1 cellular context compared by ENCODE assay signal in the genomic region with DNA sequence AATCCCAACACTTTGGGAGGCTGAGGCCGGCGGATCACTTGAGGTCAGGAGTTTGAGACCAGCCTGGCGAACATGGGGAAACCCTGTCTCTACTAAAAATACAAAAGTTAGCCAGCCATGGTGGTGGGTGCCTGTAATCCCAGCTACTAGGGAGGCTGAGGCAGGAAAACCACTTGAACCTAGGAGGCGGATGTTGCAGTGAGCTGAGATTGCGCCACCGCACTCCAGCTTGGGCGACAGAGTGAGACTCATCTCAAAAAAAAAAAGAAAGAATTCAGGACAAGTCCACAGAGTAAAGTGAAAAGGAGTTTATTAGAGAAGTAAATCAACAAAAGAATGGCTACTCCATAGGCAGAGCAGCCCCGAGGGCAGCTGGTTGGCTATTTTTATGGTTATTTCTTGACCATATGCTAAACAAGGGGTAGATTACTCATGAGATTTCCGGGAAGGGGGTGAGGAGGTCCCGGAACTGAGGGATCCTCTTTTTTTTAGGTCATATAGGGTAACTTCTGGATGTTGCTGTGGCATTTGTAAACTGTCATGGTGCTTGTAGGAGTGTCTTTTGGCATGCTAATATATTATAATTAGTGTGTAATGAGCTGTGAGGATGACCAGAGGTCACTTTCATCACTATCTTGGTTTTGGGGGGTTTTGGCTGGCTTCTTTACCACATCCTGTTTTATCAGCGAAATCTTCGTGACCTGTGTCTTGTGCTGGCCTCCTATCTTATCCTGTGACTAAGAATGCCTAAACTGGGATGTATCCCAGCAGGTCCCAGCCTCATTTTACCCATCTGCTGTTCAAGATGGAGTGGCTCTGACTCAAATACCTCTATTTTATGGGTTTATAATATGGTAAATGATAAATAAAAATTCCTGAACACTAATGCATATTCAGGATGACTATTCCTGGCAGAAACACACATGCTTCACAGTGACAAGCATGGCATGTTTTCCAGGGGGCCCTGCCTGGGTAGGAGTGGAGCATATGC.
TF ChIP-seq lines count a peak whose summit lies in the region.

No MANE protein-coding gene starts in this region.

TF ChIP-seq in K562, 482 proteins besides CTCF, POLR2A, EP300 and RAD21 (continued from another document and continues in another):
- TF ChIP-seq CTBP1 (IDR thresholded peaks at IDR 0.05; ENCODE audit: borderline replicate concordance) = peak; percentile 39; the same call in 1 of the 2 replicates
- TF ChIP-seq CBFA2T3 (IDR thresholded peaks at IDR 0.05) = 0 out of 2 replicates have a peak, but pooled peaks have one; percentile 8
- no peak for TF ChIP-seq ZNF384 (IDR thresholded peaks at IDR 0.05; ENCODE audit: low read depth, low read length)
- TF ChIP-seq ZNF175 (CRISPR knock-in tag; IDR thresholded peaks at IDR 0.05; ENCODE audit: low read depth) = peak; percentile 81; the same call in 1 of the 2 replicates
- TF ChIP-seq ELF1 (tag; IDR thresholded peaks at IDR 0.05) = peak; percentile 49
- peak; percentile 58; the same call in 1 of the 2 replicates for TF ChIP-seq PTTG1 (tag; IDR thresholded peaks at IDR 0.05; ENCODE audit: low read depth)
- no peak for TF ChIP-seq HDAC6 (IDR thresholded peaks at IDR 0.05; ENCODE audit: low read depth, low read length)
- TF ChIP-seq ZNF77 (CRISPR knock-in tag; IDR thresholded peaks at IDR 0.05) = no peak
- peak; percentile 83 for TF ChIP-seq FOSL1 (tag; conservative IDR thresholded peaks at IDR 0.05)
- TF ChIP-seq, protein P1, sequence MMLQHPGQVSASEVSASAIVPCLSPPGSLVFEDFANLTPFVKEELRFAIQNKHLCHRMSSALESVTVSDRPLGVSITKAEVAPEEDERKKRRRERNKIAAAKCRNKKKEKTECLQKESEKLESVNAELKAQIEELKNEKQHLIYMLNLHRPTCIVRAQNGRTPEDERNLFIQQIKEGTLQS (IDR thresholded peaks at IDR 0.05) = peak; percentile 26; the same call in 1 of the 2 replicates
- TF ChIP-seq, protein P1 (CRISPR knock-in tag; conservative IDR thresholded peaks at IDR 0.05) = no peak
- no peak for TF ChIP-seq HMG20A (CRISPR knock-in tag; conservative IDR thresholded peaks at IDR 0.05)
- TF ChIP-seq ADNP (tag; IDR thresholded peaks at IDR 0.05) = 0 out of 2 replicates have a peak, but pooled peaks have one; percentile 25
- no peak for TF ChIP-seq STAT5B (CRISPR knock-in tag; IDR thresholded peaks at IDR 0.05)
- no peak for TF ChIP-seq TAL1 (IDR thresholded peaks at IDR 0.05)
- TF ChIP-seq, protein P2, sequence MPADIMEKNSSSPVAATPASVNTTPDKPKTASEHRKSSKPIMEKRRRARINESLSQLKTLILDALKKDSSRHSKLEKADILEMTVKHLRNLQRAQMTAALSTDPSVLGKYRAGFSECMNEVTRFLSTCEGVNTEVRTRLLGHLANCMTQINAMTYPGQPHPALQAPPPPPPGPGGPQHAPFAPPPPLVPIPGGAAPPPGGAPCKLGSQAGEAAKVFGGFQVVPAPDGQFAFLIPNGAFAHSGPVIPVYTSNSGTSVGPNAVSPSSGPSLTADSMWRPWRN (IDR thresholded peaks at IDR 0.05; ENCODE audit: low read depth) = peak; percentile 63; the same call in 1 of the 2 replicates
- no peak for TF ChIP-seq NR2C2 (CRISPR knock-in tag; IDR thresholded peaks at IDR 0.05)
- peak; percentile 80 for TF ChIP-seq NR2C2 (tag; IDR thresholded peaks at IDR 0.05)
- no peak for TF ChIP-seq RFX5 (IDR thresholded peaks at IDR 0.05; ENCODE audit: low read depth, low read length)
- peak; percentile 79; the same call in 1 of the 2 replicates for TF ChIP-seq KLF6 (CRISPR knock-in tag; IDR thresholded peaks at IDR 0.05; ENCODE audit: borderline replicate concordance)
- TF ChIP-seq ZNF766 (CRISPR knock-in tag; conservative IDR thresholded peaks at IDR 0.05) = no peak
- TF ChIP-seq ETV1 (tag; conservative IDR thresholded peaks at IDR 0.05; ENCODE audit: low read depth) = peak; percentile 30
- no peak for TF ChIP-seq ETS2 (tag; IDR thresholded peaks at IDR 0.05; ENCODE audit: borderline replicate concordance, poor library complexity, severe bottlenecking)
- TF ChIP-seq, protein P3, sequence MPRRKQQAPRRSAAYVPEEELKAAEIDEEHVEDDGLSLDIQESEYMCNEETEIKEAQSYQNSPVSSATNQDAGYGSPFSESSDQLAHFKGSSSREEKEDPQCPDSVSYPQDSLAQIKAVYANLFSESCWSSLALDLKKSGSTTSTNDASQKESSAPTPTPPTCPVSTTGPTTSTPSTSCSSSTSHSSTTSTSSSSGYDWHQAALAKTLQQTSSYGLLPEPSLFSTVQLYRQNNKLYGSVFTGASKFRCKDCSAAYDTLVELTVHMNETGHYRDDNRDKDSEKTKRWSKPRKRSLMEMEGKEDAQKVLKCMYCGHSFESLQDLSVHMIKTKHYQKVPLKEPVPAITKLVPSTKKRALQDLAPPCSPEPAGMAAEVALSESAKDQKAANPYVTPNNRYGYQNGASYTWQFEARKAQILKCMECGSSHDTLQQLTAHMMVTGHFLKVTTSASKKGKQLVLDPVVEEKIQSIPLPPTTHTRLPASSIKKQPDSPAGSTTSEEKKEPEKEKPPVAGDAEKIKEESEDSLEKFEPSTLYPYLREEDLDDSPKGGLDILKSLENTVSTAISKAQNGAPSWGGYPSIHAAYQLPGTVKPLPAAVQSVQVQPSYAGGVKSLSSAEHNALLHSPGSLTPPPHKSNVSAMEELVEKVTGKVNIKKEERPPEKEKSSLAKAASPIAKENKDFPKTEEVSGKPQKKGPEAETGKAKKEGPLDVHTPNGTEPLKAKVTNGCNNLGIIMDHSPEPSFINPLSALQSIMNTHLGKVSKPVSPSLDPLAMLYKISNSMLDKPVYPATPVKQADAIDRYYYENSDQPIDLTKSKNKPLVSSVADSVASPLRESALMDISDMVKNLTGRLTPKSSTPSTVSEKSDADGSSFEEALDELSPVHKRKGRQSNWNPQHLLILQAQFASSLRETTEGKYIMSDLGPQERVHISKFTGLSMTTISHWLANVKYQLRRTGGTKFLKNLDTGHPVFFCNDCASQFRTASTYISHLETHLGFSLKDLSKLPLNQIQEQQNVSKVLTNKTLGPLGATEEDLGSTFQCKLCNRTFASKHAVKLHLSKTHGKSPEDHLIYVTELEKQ (CRISPR knock-in tag; IDR thresholded peaks at IDR 0.05) = no peak
- no peak for TF ChIP-seq ZNF707 (CRISPR knock-in tag; conservative IDR thresholded peaks at IDR 0.05)
- no peak for TF ChIP-seq HDAC1 (IDR thresholded peaks at IDR 0.05)
- no peak for TF ChIP-seq PPARD (CRISPR knock-in tag; IDR thresholded peaks at IDR 0.05)
- TF ChIP-seq RFX1 (IDR thresholded peaks at IDR 0.05) = no peak
- no peak for TF ChIP-seq FOXM1 (IDR thresholded peaks at IDR 0.05; ENCODE audit: low read depth)
- no peak for TF ChIP-seq FOXM1 (CRISPR knock-in tag; IDR thresholded peaks at IDR 0.05; ENCODE audit: low read depth)
- TF ChIP-seq, protein P4, sequence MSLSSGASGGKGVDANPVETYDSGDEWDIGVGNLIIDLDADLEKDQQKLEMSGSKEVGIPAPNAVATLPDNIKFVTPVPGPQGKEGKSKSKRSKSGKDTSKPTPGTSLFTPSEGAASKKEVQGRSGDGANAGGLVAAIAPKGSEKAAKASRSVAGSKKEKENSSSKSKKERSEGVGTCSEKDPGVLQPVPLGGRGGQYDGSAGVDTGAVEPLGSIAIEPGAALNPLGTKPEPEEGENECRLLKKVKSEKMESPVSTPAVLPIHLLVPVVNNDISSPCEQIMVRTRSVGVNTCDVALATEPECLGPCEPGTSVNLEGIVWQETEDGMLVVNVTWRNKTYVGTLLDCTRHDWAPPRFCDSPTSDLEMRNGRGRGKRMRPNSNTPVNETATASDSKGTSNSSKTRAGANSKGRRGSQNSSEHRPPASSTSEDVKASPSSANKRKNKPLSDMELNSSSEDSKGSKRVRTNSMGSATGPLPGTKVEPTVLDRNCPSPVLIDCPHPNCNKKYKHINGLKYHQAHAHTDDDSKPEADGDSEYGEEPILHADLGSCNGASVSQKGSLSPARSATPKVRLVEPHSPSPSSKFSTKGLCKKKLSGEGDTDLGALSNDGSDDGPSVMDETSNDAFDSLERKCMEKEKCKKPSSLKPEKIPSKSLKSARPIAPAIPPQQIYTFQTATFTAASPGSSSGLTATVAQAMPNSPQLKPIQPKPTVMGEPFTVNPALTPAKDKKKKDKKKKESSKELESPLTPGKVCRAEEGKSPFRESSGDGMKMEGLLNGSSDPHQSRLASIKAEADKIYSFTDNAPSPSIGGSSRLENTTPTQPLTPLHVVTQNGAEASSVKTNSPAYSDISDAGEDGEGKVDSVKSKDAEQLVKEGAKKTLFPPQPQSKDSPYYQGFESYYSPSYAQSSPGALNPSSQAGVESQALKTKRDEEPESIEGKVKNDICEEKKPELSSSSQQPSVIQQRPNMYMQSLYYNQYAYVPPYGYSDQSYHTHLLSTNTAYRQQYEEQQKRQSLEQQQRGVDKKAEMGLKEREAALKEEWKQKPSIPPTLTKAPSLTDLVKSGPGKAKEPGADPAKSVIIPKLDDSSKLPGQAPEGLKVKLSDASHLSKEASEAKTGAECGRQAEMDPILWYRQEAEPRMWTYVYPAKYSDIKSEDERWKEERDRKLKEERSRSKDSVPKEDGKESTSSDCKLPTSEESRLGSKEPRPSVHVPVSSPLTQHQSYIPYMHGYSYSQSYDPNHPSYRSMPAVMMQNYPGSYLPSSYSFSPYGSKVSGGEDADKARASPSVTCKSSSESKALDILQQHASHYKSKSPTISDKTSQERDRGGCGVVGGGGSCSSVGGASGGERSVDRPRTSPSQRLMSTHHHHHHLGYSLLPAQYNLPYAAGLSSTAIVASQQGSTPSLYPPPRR (CRISPR knock-in tag; IDR thresholded peaks at IDR 0.05; ENCODE audit: borderline replicate concordance) = no peak
- TF ChIP-seq ZNF121 (CRISPR knock-in tag; conservative IDR thresholded peaks at IDR 0.05) = no peak
- TF ChIP-seq ZNF785 (CRISPR knock-in tag; IDR thresholded peaks at IDR 0.05) = no peak
- peak; percentile 81; the same call in 1 of the 2 replicates for TF ChIP-seq BACH1 (tag; IDR thresholded peaks at IDR 0.05)
- no peak for TF ChIP-seq NR2C1 (IDR thresholded peaks at IDR 0.05)
- peak; percentile 33 for TF ChIP-seq NR2C1 (tag; IDR thresholded peaks at IDR 0.05)
- TF ChIP-seq ZNF134 (CRISPR knock-in tag; conservative IDR thresholded peaks at IDR 0.05) = peak; percentile 68
- TF ChIP-seq, protein P5, sequence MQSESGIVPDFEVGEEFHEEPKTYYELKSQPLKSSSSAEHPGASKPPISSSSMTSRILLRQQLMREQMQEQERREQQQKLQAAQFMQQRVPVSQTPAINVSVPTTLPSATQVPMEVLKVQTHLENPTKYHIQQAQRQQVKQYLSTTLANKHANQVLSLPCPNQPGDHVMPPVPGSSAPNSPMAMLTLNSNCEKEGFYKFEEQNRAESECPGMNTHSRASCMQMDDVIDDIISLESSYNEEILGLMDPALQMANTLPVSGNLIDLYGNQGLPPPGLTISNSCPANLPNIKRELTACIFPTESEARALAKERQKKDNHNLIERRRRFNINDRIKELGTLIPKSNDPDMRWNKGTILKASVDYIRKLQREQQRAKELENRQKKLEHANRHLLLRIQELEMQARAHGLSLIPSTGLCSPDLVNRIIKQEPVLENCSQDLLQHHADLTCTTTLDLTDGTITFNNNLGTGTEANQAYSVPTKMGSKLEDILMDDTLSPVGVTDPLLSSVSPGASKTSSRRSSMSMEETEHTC (IDR thresholded peaks at IDR 0.05) = no peak
- TF ChIP-seq ZNF584 (CRISPR knock-in tag; IDR thresholded peaks at IDR 0.05; ENCODE audit: low read depth) = peak; percentile 26
- no peak for TF ChIP-seq CBFB (CRISPR knock-in tag; IDR thresholded peaks at IDR 0.05)
- TF ChIP-seq, protein P6, sequence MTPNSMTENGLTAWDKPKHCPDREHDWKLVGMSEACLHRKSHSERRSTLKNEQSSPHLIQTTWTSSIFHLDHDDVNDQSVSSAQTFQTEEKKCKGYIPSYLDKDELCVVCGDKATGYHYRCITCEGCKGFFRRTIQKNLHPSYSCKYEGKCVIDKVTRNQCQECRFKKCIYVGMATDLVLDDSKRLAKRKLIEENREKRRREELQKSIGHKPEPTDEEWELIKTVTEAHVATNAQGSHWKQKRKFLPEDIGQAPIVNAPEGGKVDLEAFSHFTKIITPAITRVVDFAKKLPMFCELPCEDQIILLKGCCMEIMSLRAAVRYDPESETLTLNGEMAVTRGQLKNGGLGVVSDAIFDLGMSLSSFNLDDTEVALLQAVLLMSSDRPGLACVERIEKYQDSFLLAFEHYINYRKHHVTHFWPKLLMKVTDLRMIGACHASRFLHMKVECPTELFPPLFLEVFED (CRISPR knock-in tag; conservative IDR thresholded peaks at IDR 0.05) = no peak
- TF ChIP-seq ESRRA (IDR thresholded peaks at IDR 0.05; ENCODE audit: borderline replicate concordance, low read depth) = peak; percentile 84; the same call in 1 of the 2 replicates
- TF ChIP-seq ZNF695 (CRISPR knock-in tag; IDR thresholded peaks at IDR 0.05) = no peak
- TF ChIP-seq, protein P7, sequence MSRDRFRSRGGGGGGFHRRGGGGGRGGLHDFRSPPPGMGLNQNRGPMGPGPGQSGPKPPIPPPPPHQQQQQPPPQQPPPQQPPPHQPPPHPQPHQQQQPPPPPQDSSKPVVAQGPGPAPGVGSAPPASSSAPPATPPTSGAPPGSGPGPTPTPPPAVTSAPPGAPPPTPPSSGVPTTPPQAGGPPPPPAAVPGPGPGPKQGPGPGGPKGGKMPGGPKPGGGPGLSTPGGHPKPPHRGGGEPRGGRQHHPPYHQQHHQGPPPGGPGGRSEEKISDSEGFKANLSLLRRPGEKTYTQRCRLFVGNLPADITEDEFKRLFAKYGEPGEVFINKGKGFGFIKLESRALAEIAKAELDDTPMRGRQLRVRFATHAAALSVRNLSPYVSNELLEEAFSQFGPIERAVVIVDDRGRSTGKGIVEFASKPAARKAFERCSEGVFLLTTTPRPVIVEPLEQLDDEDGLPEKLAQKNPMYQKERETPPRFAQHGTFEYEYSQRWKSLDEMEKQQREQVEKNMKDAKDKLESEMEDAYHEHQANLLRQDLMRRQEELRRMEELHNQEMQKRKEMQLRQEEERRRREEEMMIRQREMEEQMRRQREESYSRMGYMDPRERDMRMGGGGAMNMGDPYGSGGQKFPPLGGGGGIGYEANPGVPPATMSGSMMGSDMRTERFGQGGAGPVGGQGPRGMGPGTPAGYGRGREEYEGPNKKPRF (IDR thresholded peaks at IDR 0.05; ENCODE audit: low read depth, low read length) = no peak
- TF ChIP-seq DPF2 (IDR thresholded peaks at IDR 0.05) = 0 out of 2 replicates have a peak, but pooled peaks have one; percentile 23
- TF ChIP-seq ARID1B (IDR thresholded peaks at IDR 0.05) = peak; percentile 56; the same call in 1 of the 2 replicates
- no peak for TF ChIP-seq ZZZ3 (IDR thresholded peaks at IDR 0.05)
- no peak for TF ChIP-seq RBM17 (IDR thresholded peaks at IDR 0.05; ENCODE audit: borderline replicate concordance, low read depth, low read length)
- 0 out of 2 replicates have a peak, but pooled peaks have one; percentile 24 for TF ChIP-seq JUN (IDR thresholded peaks at IDR 0.05; ENCODE audit: borderline replicate concordance, low read depth, low read length)
- TF ChIP-seq JUN (CRISPR knock-in tag; IDR thresholded peaks at IDR 0.05; ENCODE audit: borderline replicate concordance) = no peak
- TF ChIP-seq, protein P8, sequence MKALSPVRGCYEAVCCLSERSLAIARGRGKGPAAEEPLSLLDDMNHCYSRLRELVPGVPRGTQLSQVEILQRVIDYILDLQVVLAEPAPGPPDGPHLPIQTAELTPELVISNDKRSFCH (CRISPR knock-in tag; IDR thresholded peaks at IDR 0.05) = no peak
- TF ChIP-seq, protein P8 (tag; IDR thresholded peaks at IDR 0.05) = no peak
